Comparison of ENCODE assay signal across 27 cellular contexts in genomic region chr9:27358007-27358406, GRCh38.
"Had no signal": no experiment of that assay in that cellular context is flagged by ENCODE, and none has a peak within 500 bp of the region (broad histone marks: within the 10 kb centered on the region; RNA-seq: fewer than 3 reads in every experiment).

No MANE protein-coding gene starts in this region.

- ATAC-seq: activated CD4-positive, alpha-beta T cell treated with anti-CD3 and anti-CD28 coated beads for 36 hours; activated CD8-positive, alpha-beta memory T cell treated with anti-CD3 and anti-CD28 coated beads, Interleukin-2, amount 10 ng/mL, durations not matched to agents 7 days and 5 days; activated CD8-positive, alpha-beta T cell treated with anti-CD3 and anti-CD28 coated beads, Interleukin-2, amount 10 ng/mL, durations not matched to agents 7 days and 5 days; activated T-cell treated with anti-CD3 and anti-CD28 coated beads, Interleukin-2, amount 50 U/mL, for 72 hours; esophagus mucosa had no signal

- H3K4me1 Mint-ChIP-seq: central memory CD8-positive, alpha-beta T cell had no signal

- H3K27ac Mint-ChIP-seq: activated CD4-positive, alpha-beta memory T cell treated with anti-CD3 and anti-CD28 coated beads for 36 hours; activated CD4-positive, alpha-beta T cell treated with anti-CD3 and anti-CD28 coated beads for 36 hours; activated CD4-positive, alpha-beta T cell treated with anti-CD3 and anti-CD28 coated beads, Interleukin-2, amount 10 ng/mL, durations not matched to agents 24 days and 14 days; activated CD8-positive, alpha-beta memory T cell treated with anti-CD3 and anti-CD28 coated beads, Interleukin-2, amount 10 ng/mL, durations not matched to agents 7 days and 5 days; activated CD8-positive, alpha-beta T cell treated with anti-CD3 and anti-CD28 coated beads, Interleukin-2, amount 10 ng/mL, durations not matched to agents 7 days and 5 days; activated naive CD8-positive, alpha-beta T cell; activated T-cell treated with anti-CD3 and anti-CD28 coated beads, Interleukin-2, amount 50 U/mL, for 24 hours; activated T-cell treated with anti-CD3 and anti-CD28 coated beads, Interleukin-2, amount 50 U/mL, for 72 hours; endodermal cell had no signal

- H3K4me3 Mint-ChIP-seq: activated CD4-positive, alpha-beta memory T cell treated with anti-CD3 and anti-CD28 coated beads for 36 hours; activated CD4-positive, alpha-beta T cell treated with anti-CD3 and anti-CD28 coated beads for 36 hours; activated CD4-positive, alpha-beta T cell treated with anti-CD3 and anti-CD28 coated beads, Interleukin-2, amount 10 ng/mL, durations not matched to agents 24 days and 14 days; activated CD8-positive, alpha-beta memory T cell treated with anti-CD3 and anti-CD28 coated beads, Interleukin-2, amount 10 ng/mL, durations not matched to agents 7 days and 5 days; activated CD8-positive, alpha-beta T cell treated with anti-CD3 and anti-CD28 coated beads, Interleukin-2, amount 10 ng/mL, durations not matched to agents 7 days and 5 days; activated naive CD8-positive, alpha-beta T cell; activated T-cell treated with anti-CD3 and anti-CD28 coated beads, Interleukin-2, amount 50 U/mL, for 24 hours; activated T-cell treated with anti-CD3 and anti-CD28 coated beads, Interleukin-2, amount 50 U/mL, for 72 hours; central memory CD8-positive, alpha-beta T cell; dendritic cell treated with granulocyte-macrophage colony-stimulating factor and Interleukin-4, amounts not matched to agents 40 ng/mL and 50 ng/mL, for 4 days; endodermal cell had no signal

- H3K9me3 Mint-ChIP-seq: activated CD4-positive, alpha-beta memory T cell treated with anti-CD3 and anti-CD28 coated beads for 36 hours; activated CD4-positive, alpha-beta T cell treated with anti-CD3 and anti-CD28 coated beads, Interleukin-2, amount 10 ng/mL, durations not matched to agents 24 days and 14 days; activated T-cell treated with anti-CD3 and anti-CD28 coated beads, Interleukin-2, amount 50 U/mL, for 24 hours; activated T-cell treated with anti-CD3 and anti-CD28 coated beads, Interleukin-2, amount 50 U/mL, for 72 hours; central memory CD8-positive, alpha-beta T cell; dendritic cell treated with granulocyte-macrophage colony-stimulating factor and Interleukin-4, amounts not matched to agents 40 ng/mL and 50 ng/mL, for 4 days; endodermal cell had no signal

- DNase-seq: activated CD4-positive, alpha-beta memory T cell treated with anti-CD3 and anti-CD28 coated beads for 36 hours; activated CD4-positive, alpha-beta T cell treated with anti-CD3 and anti-CD28 coated beads for 36 hours; activated CD4-positive, alpha-beta T cell treated with anti-CD3 and anti-CD28 coated beads, Interleukin-2, amount 10 ng/mL, durations not matched to agents 24 days and 14 days; activated CD4-positive, CD25-positive, alpha-beta regulatory T cell; activated CD4-positive, CD25-positive, alpha-beta regulatory T cell treated with anti-CD3 and anti-CD28 coated beads, Interleukin-2, amount 50 U/mL, for 72 hours; activated CD8-positive, alpha-beta memory T cell treated with anti-CD3 and anti-CD28 coated beads, Interleukin-2, amount 10 ng/mL, durations not matched to agents 7 days and 5 days; activated CD8-positive, alpha-beta memory T cell treated with anti-CD3 and anti-CD28 coated beads, Interleukin-2, amount 50 U/mL, for 4 hours; activated CD8-positive, alpha-beta T cell treated with anti-CD3 and anti-CD28 coated beads, Interleukin-2, amount 10 ng/mL, durations not matched to agents 7 days and 5 days; activated gamma-delta T cell treated with Interleukin-2 at 50 U/mL for 16 hours; activated naive CD4-positive, alpha-beta T cell treated with anti-CD3 and anti-CD28 coated beads, Interleukin-2, amount 50 U/mL, for 16 hours; activated naive CD4-positive, alpha-beta T cell treated with Interleukin-2 at 50 U/mL for 16 hours; activated T-cell treated with anti-CD3 and anti-CD28 coated beads, Interleukin-2, amount 50 U/mL, for 24 hours; activated T-cell treated with anti-CD3 and anti-CD28 coated beads, Interleukin-2, amount 50 U/mL, for 72 hours; amniotic stem cell; anterior cingulate cortex; brain microvascular endothelial cell; dorsolateral prefrontal cortex; effector memory CD4-positive, alpha-beta T cell; foreskin fibroblast; glutamatergic neuron; T-helper 2 cell had no signal

- H3K36me3 Mint-ChIP-seq: activated CD4-positive, alpha-beta memory T cell treated with anti-CD3 and anti-CD28 coated beads for 36 hours; activated CD8-positive, alpha-beta memory T cell treated with anti-CD3 and anti-CD28 coated beads, Interleukin-2, amount 10 ng/mL, durations not matched to agents 7 days and 5 days had no signal

- H3K4me3 ChIP-seq: coronary artery, dorsolateral prefrontal cortex had no signal

- H3K27ac ChIP-seq: brain microvascular endothelial cell, coronary artery had no signal

- H3K27me3 Mint-ChIP-seq: activated CD4-positive, alpha-beta memory T cell treated with anti-CD3 and anti-CD28 coated beads for 36 hours; activated CD4-positive, alpha-beta T cell treated with anti-CD3 and anti-CD28 coated beads for 36 hours; activated naive CD8-positive, alpha-beta T cell; central memory CD8-positive, alpha-beta T cell; dendritic cell treated with granulocyte-macrophage colony-stimulating factor and Interleukin-4, amounts not matched to agents 40 ng/mL and 50 ng/mL, for 4 days had no signal

- H3K36me3 ChIP-seq: brain microvascular endothelial cell had no signal

- H3K27me3 ChIP-seq: brain microvascular endothelial cell, dorsolateral prefrontal cortex had no signal
